15 cellular contexts compared by ENCODE assay signal in the genomic region with DNA sequence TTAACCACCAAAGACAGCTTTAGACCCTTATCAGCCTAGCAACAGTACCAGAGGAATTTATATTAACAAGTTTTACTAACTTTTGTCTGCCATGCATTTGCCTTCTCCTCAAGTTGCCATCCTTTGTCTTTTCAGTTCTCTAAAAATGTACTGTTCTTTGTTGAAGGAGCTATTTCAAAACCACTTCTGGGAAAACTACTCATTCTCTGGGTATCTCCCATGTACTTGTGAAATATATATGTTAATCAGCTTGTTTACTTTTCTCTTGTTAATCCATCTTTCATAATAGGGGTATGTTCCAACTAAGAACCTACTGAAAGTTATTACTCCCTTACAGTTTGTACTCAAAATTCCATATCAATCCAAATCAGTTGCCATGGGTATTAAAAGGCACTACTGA. TPM values are rescaled to one million over a fixed set of nuclear protein-coding genes. Genes with fewer than 3 reads are reported as not detected.
DNase-seq lines count a peak whose midpoint lies in the region; ATAC-seq and TF ChIP-seq lines count a peak whose summit lies in the region.
"Had no signal": no experiment of that assay in that cellular context is flagged by ENCODE, and none has a peak within 500 bp of the region (broad histone marks: within the 10 kb centered on the region; RNA-seq: fewer than 3 reads in every experiment).

No MANE protein-coding gene starts in this region.

- H3K4me1 ChIP-seq in SK-N-SH (ENCODE audit: control insufficient read depth in 1 of 2, insufficient read depth in 2 of 2, low read depth in 1 of 2, low read length in 1 of 2) = peaks cover 4 to 44% of the 10 kb centered on the region in 2 experiments

- H3K9ac ChIP-seq in SK-N-SH = no peak overlapping the region

- H3K4me3 ChIP-seq in SK-N-SH (ENCODE audit: low read depth in 2 of 2, low read length in 1 of 2) = no peak overlapping the region
- H3K4me3 ChIP-seq in cardiac fibroblast (replicated peaks in 1 of 2; ENCODE audit: low read depth in 2 of 2, low read length in 2 of 2) = peak overlapping the region in 1 of 2 donors; percentile 40

- peak overlapping the region in 1 of 2 experiments; percentile 46; a peak in 2 of 4 replicates for H3K27ac ChIP-seq in SK-N-SH (ENCODE audit: low read depth in 2 of 2, low read length in 1 of 2)
- H3K27ac ChIP-seq: brain microvascular endothelial cell, epithelial cell of prostate had no signal

- H3K36me3 Mint-ChIP-seq in osteocyte (ENCODE audit: unreplicated experiment) = no peaks in the 10 kb centered on the region

- H3K27me3 Mint-ChIP-seq in osteocyte (ENCODE audit: unreplicated experiment) = no peaks in the 10 kb centered on the region
- H3K27me3 Mint-ChIP-seq: stimulated activated naive CD8-positive, alpha-beta T cell treated with anti-CD3 and anti-CD28 coated beads, Interleukin-15, amount 100 ng/mL, for 72 hours had no signal

- H3K4me3 Mint-ChIP-seq in osteocyte (ENCODE audit: unreplicated experiment) = no peak overlapping the region
- H3K4me3 Mint-ChIP-seq: nephron; stimulated activated naive CD8-positive, alpha-beta T cell treated with anti-CD3 and anti-CD28 coated beads, Interleukin-15, amount 100 ng/mL, for 72 hours had no signal

- DNase-seq in SK-N-SH (no peak), LHCN-M2 (ENCODE audit: low read depth) (peak; percentile 70), cardiac fibroblast (ENCODE audit: low read depth in 2 of 2) (peak; percentile 80 to 90), osteocyte (ENCODE audit: extremely low spot score, unreplicated experiment) (no peak), NCI-H1930 (lab: John Stamatoyannopoulos, UW) (no peak), KBM-7 (no peak), T-helper 1 cell (no peak)
- DNase-seq: ACHN; brain microvascular endothelial cell; GDM1; PC-3; stimulated activated naive CD8-positive, alpha-beta T cell treated with anti-CD3 and anti-CD28 coated beads, Interleukin-15, amount 100 ng/mL, for 72 hours had no signal

- ATAC-seq in SK-N-SH treated with all-trans-retinoic acid at 6 μM for 48 hours = no peak
- ATAC-seq: PC-3; stimulated activated naive CD8-positive, alpha-beta T cell treated with anti-CD3 and anti-CD28 coated beads, Interleukin-15, amount 100 ng/mL, for 72 hours had no signal

- no peaks in the 10 kb centered on the region for H3K9me2 ChIP-seq in SK-N-SH

- in situ Hi-C loops in KBM-7 (cut with MboI; ENCODE audit: low pct_unique_long_range_greater_than_20kb, low sequenced_read_pairs) = no loop called here

- TF ChIP-seq RAD21 in SK-N-SH (IDR thresholded peaks at IDR 0.05; ENCODE audit: low read length) = no peak

- H3K9me3 Mint-ChIP-seq in osteocyte (ENCODE audit: unreplicated experiment) = no peaks in the 10 kb centered on the region
- H3K9me3 Mint-ChIP-seq: nephron had no signal

- CTCF ChIA-PET in SK-N-SH (lab: Yijun Ruan, JAX) = interaction anchor here (0.6 to 1.0 kb wide), 2 partner anchors 31 to 36 kb away, joined by 3 read pairs; no protein-coding TSS in a partner anchor

- POLR2A ChIA-PET in SK-N-SH (lab: Yijun Ruan, JAX) = no interaction called here

- peaks cover 32% of the 10 kb centered on the region for H3K4me1 Mint-ChIP-seq in osteocyte (ENCODE audit: unreplicated experiment)

- H3K36me3 ChIP-seq in SK-N-SH (replicated peaks in 1 of 2; ENCODE audit: control insufficient read depth in 1 of 2, insufficient read depth in 2 of 2, low read length in 1 of 2) = peaks cover 0 to 11% of the 10 kb centered on the region in 2 experiments
- H3K36me3 ChIP-seq: brain microvascular endothelial cell had no signal

- H3K4me2 ChIP-seq in SK-N-SH = no peak overlapping the region

- H4K20me1 ChIP-seq in SK-N-SH (ENCODE audit: insufficient read depth) = no peaks in the 10 kb centered on the region

- H3K27me3 ChIP-seq in SK-N-SH (ENCODE audit: insufficient read depth) = no peaks in the 10 kb centered on the region
- H3K27me3 ChIP-seq: brain microvascular endothelial cell had no signal

- TF ChIP-seq EP300 in SK-N-SH (IDR thresholded peaks at IDR 0.05; ENCODE audit: borderline replicate concordance in 1 of 2, low read depth in 1 of 2, low read length in 1 of 2) = no peak

- peak overlapping the region; percentile 69 for H3K27ac Mint-ChIP-seq in osteocyte (ENCODE audit: unreplicated experiment)
- H3K27ac Mint-ChIP-seq: stimulated activated naive CD8-positive, alpha-beta T cell treated with anti-CD3 and anti-CD28 coated beads, Interleukin-15, amount 100 ng/mL, for 72 hours had no signal

- peaks cover 92% of the 10 kb centered on the region for H3K79me2 ChIP-seq in SK-N-SH (ENCODE audit: insufficient read depth)

- no peak for TF ChIP-seq CTCF in SK-N-SH (IDR thresholded peaks at IDR 0.05)
- TF ChIP-seq CTCF in cardiac fibroblast (IDR thresholded peaks at IDR 0.05; ENCODE audit: low read depth, low read length) = no peak
- no peak for TF ChIP-seq CTCF in osteocyte (IDR thresholded peaks at IDR 0.05)

- no peak overlapping the region for H2AFZ ChIP-seq in SK-N-SH (ENCODE audit: low read depth)

- H3F3A ChIP-seq in SK-N-SH (replicated peaks; ENCODE audit: insufficient read depth) = peaks cover 33% of the 10 kb centered on the region

- no peaks in the 10 kb centered on the region for H3K9me3 ChIP-seq in SK-N-SH

TF ChIP-seq in SK-N-SH treated with all-trans-retinoic acid at 6 μM for 48 hours, 23 proteins besides CTCF, POLR2A, EP300 and RAD21 (continues in another document):
- TF ChIP-seq ZFP30 (CRISPR knock-in tag; IDR thresholded peaks at IDR 0.05) (no peak), ZFP3 (CRISPR knock-in tag; IDR thresholded peaks at IDR 0.05) (no peak), BACH2 (CRISPR knock-in tag; IDR thresholded peaks at IDR 0.05; ENCODE audit: borderline replicate concordance) (no peak), PPARA (CRISPR knock-in tag; IDR thresholded peaks at IDR 0.05; ENCODE audit: borderline replicate concordance) (no peak)
- TF ChIP-seq, protein P1, sequence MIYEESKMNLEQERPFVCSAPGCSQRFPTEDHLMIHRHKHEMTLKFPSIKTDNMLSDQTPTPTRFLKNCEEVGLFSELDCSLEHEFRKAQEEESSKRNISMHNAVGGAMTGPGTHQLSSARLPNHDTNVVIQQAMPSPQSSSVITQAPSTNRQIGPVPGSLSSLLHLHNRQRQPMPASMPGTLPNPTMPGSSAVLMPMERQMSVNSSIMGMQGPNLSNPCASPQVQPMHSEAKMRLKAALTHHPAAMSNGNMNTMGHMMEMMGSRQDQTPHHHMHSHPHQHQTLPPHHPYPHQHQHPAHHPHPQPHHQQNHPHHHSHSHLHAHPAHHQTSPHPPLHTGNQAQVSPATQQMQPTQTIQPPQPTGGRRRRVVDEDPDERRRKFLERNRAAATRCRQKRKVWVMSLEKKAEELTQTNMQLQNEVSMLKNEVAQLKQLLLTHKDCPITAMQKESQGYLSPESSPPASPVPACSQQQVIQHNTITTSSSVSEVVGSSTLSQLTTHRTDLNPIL (CRISPR knock-in tag; IDR thresholded peaks at IDR 0.05; ENCODE audit: low read depth) = no peak

TF ChIP-seq in SK-N-SH, 30 proteins besides CTCF, POLR2A, EP300 and RAD21 (continues in another document):
- TF ChIP-seq, protein P2, sequence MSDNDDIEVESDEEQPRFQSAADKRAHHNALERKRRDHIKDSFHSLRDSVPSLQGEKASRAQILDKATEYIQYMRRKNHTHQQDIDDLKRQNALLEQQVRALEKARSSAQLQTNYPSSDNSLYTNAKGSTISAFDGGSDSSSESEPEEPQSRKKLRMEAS (IDR thresholded peaks at IDR 0.05; ENCODE audit: low read depth) = no peak
- TF ChIP-seq TEAD4 (IDR thresholded peaks at IDR 0.05; ENCODE audit: borderline replicate concordance, insufficient read depth) (no peak), JUND (IDR thresholded peaks at IDR 0.05) (no peak), GABPA (IDR thresholded peaks at IDR 0.05; ENCODE audit: low read depth) (no peak), YY1 (IDR thresholded peaks at IDR 0.05; ENCODE audit: low read depth) (no peak), FOXM1 (IDR thresholded peaks at IDR 0.05; ENCODE audit: low read depth) (no peak), POLR2AphosphoS5 (IDR thresholded peaks at IDR 0.05; ENCODE audit: low read depth, low read length) (no peak)
- TF ChIP-seq, protein P3, sequence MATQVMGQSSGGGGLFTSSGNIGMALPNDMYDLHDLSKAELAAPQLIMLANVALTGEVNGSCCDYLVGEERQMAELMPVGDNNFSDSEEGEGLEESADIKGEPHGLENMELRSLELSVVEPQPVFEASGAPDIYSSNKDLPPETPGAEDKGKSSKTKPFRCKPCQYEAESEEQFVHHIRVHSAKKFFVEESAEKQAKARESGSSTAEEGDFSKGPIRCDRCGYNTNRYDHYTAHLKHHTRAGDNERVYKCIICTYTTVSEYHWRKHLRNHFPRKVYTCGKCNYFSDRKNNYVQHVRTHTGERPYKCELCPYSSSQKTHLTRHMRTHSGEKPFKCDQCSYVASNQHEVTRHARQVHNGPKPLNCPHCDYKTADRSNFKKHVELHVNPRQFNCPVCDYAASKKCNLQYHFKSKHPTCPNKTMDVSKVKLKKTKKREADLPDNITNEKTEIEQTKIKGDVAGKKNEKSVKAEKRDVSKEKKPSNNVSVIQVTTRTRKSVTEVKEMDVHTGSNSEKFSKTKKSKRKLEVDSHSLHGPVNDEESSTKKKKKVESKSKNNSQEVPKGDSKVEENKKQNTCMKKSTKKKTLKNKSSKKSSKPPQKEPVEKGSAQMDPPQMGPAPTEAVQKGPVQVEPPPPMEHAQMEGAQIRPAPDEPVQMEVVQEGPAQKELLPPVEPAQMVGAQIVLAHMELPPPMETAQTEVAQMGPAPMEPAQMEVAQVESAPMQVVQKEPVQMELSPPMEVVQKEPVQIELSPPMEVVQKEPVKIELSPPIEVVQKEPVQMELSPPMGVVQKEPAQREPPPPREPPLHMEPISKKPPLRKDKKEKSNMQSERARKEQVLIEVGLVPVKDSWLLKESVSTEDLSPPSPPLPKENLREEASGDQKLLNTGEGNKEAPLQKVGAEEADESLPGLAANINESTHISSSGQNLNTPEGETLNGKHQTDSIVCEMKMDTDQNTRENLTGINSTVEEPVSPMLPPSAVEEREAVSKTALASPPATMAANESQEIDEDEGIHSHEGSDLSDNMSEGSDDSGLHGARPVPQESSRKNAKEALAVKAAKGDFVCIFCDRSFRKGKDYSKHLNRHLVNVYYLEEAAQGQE (IDR thresholded peaks at IDR 0.05; ENCODE audit: low read depth, low read length) = no peak
- TF ChIP-seq, protein P4, sequence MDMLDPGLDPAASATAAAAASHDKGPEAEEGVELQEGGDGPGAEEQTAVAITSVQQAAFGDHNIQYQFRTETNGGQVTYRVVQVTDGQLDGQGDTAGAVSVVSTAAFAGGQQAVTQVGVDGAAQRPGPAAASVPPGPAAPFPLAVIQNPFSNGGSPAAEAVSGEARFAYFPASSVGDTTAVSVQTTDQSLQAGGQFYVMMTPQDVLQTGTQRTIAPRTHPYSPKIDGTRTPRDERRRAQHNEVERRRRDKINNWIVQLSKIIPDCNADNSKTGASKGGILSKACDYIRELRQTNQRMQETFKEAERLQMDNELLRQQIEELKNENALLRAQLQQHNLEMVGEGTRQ (IDR thresholded peaks at IDR 0.05; ENCODE audit: borderline replicate concordance, low read depth, low read length) = no peak

RNA-seq across cellular contexts. Expression of a gene that starts 16.3 kb away (rescaled TPM):
- 23.0 and 24.5 TPM in 2 replicates for polyA plus RNA-seq in SK-N-SH (2012; rRNA removed)
- 29.4 and 31.2 TPM in 2 replicates for polyA plus RNA-seq in SK-N-SH (2012; cell fraction: cytosol; rRNA removed)
- polyA plus RNA-seq in SK-N-SH (2012; cell fraction: nucleus; rRNA removed) = 13.7 and 26.9 TPM in 2 replicates
- total RNA-seq in LHCN-M2 (2014; rRNA removed) (39.9 and 46.6 TPM in 2 replicates), osteocyte (42.8 and 44.0 TPM in 2 replicates)
- polyA plus RNA-seq in LHCN-M2 (2012) = 5.7 TPM

Comparison
In these comparisons a context has a peak if more than half of its experiments do, and no peak if none do; other contexts are left out.
1. DNase-seq: peak in LHCN-M2 (single experiment) and cardiac fibroblast (2 of 2); none in SK-N-SH (single experiment), osteocyte (single experiment), NCI-H1930 (0 of 2), KBM-7 (single experiment) and T-helper 1 cell (0 of 5).